In the genomic region with DNA sequence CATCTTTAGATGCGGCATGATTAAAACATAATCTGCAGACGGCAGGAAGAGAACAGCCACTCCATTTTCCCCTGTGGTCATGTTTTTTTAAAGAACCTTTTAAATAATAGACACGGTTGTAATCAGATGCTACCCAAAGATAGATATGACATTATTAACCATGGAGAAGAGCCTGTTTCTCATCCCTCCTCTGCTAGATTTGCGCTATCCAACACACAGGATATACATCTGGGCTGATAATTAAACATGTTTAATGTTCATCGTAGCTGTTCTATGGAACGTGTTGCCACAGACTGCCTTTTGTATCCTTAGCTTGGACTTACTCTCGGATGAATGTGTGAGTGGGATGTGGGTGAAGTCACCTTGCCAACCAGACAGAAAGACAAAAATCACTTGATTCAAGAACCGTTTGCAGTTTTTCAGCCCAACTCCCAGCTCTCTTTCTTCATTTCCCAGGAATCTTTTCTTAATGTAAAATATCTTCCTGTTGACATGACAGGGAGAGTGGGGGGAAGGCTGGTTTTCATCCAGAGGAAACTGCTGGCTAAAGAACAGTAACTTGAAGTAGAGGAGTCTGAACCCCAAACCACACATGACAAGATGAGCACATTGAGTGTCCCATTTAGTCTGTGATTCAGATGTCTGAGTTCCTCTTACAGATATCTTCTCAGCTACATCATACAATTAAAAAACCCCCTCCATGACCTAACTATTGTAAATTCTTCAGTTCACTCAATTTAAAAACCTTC, we compare ENCODE assay signal across 13 cellular contexts.
DNase-seq lines count a peak whose midpoint lies in the region; ATAC-seq and TF ChIP-seq lines count a peak whose summit lies in the region.
"Had no signal": no experiment of that assay in that cellular context is flagged by ENCODE, and none has a peak within 500 bp of the region (broad histone marks: within the 10 kb centered on the region; RNA-seq: fewer than 3 reads in every experiment).

No MANE protein-coding gene starts in this region.

- intact Hi-C loops in MCF 10A (cut with micrococcal nuclease): no loop called here
- intact Hi-C loops in spleen (cut with DNase I; ENCODE audit: low total_unique reads): no loop called here

- no peak overlapping the region for H3K56ac ChIP-seq in H9 (ENCODE audit: insufficient read length, low read depth, low read length)

- peaks cover 49 to 56% of the 10 kb centered on the region in 2 experiments for H3K4me1 Mint-ChIP-seq in H9
- peaks cover 45% of the 10 kb centered on the region for H3K4me1 Mint-ChIP-seq in MCF 10A (ENCODE audit: insufficient read depth, unreplicated experiment)
- H3K4me1 Mint-ChIP-seq in activated T-cell treated with anti-CD3 and anti-CD28 coated beads, Interleukin-2, amount 50 U/mL, for 24 hours (ENCODE audit: low read depth): no peaks in the 10 kb centered on the region
- H3K4me1 Mint-ChIP-seq in T-cell: no peaks in the 10 kb centered on the region
- H3K4me1 Mint-ChIP-seq in stimulated activated naive B cell treated with anti-CD40 and anti-IgM and Interleukin-4, amounts not matched to agents 10 μg/mL and 1 μg/mL and 100 μg/mL, for 72 hours: no peaks in the 10 kb centered on the region

- H3K4me3 ChIP-seq in skeletal muscle satellite cell (ENCODE audit: low read length) (no peak overlapping the region), spleen (no peak overlapping the region)
- H3K4me3 ChIP-seq: lung had no signal

- POLR2A ChIA-PET in MCF 10A (lab: Yijun Ruan, JAX) (interaction anchor here (1.0 to 4.4 kb wide), 7 partner anchors 8 to 156 kb away, joined by 4 to 44 read pairs (median 9); no protein-coding TSS in a partner anchor), T-cell (lab: Charles Lee) (no interaction called here)

- no peaks in the 10 kb centered on the region for H3K9me3 Mint-ChIP-seq in H9
- peaks cover 6% of the 10 kb centered on the region for H3K9me3 Mint-ChIP-seq in MCF 10A (ENCODE audit: unreplicated experiment)
- no peaks in the 10 kb centered on the region for H3K9me3 Mint-ChIP-seq in activated T-cell treated with anti-CD3 and anti-CD28 coated beads, Interleukin-2, amount 50 U/mL, for 24 hours
- peaks cover 0 to 5% (median 4%) of the 10 kb centered on the region in 3 donors for H3K9me3 Mint-ChIP-seq in T-cell
- H3K9me3 Mint-ChIP-seq in stimulated activated naive B cell treated with anti-CD40 and anti-IgM and Interleukin-4, amounts not matched to agents 10 μg/mL and 1 μg/mL and 100 μg/mL, for 72 hours: peaks cover 2 to 5% of the 10 kb centered on the region in 2 donors

- H3K4ac ChIP-seq in H9 (ENCODE audit: low read depth, low read length): no peak overlapping the region

- no peaks in the 10 kb centered on the region for H3K23me2 ChIP-seq in H9 (ENCODE audit: insufficient read length, low read depth, low read length, poor library complexity, severe bottlenecking)

- H3K4me3 Mint-ChIP-seq in H9 (no peak overlapping the region), MCF 10A (ENCODE audit: unreplicated experiment) (no peak overlapping the region), T-cell (no peak overlapping the region)
- no peak overlapping the region for H3K4me3 Mint-ChIP-seq in activated T-cell treated with anti-CD3 and anti-CD28 coated beads, Interleukin-2, amount 50 U/mL, for 24 hours
- H3K4me3 Mint-ChIP-seq in stimulated activated naive B cell treated with anti-CD40 and anti-IgM and Interleukin-4, amounts not matched to agents 10 μg/mL and 1 μg/mL and 100 μg/mL, for 72 hours: no peak overlapping the region
- H3K4me3 Mint-ChIP-seq: CD8-positive, alpha-beta T cell had no signal

- no peak overlapping the region for H3K18ac ChIP-seq in H9 (ENCODE audit: insufficient read length, low read depth, low read length)

- no peak for TF ChIP-seq POLR2A in spleen (IDR thresholded peaks at IDR 0.05)

- H3K9ac ChIP-seq in H9 (ENCODE audit: extremely low read depth, insufficient read length, low read length) (no peak overlapping the region), skeletal muscle satellite cell (ENCODE audit: low read depth, low read length) (peak overlapping the region; percentile 11)

- no peak overlapping the region for H2BK5ac ChIP-seq in H9 (ENCODE audit: insufficient read length, low read length)

- ATAC-seq in T-cell (replicated peaks in 1 of 4): no peak
- no peak for ATAC-seq in stimulated activated naive B cell treated with anti-CD40 and anti-IgM and Interleukin-4, amounts not matched to agents 10 μg/mL and 1 μg/mL and 100 μg/mL, for 72 hours (replicated peaks)
- ATAC-seq: CD8-positive, alpha-beta T cell; right cardiac atrium had no signal

- H3K9me3 ChIP-seq in H9 (ENCODE audit: control insufficient read depth, low read depth, low read length): no peaks in the 10 kb centered on the region
- H3K9me3 ChIP-seq in skeletal muscle satellite cell (replicated peaks; ENCODE audit: low read length): no peaks in the 10 kb centered on the region
- no peaks in the 10 kb centered on the region for H3K9me3 ChIP-seq in spleen

- no peak overlapping the region for H2AFZ ChIP-seq in H9 (ENCODE audit: low read length)

- H3K36me3 Mint-ChIP-seq in H9 (ENCODE audit: insufficient read depth in 1 of 3, low read depth in 3 of 3) (peaks cover 0 to 2% (median 0%) of the 10 kb centered on the region in 3 experiments; a peak in 1 of 7 replicates), MCF 10A (ENCODE audit: insufficient read depth, unreplicated experiment) (peaks cover 5% of the 10 kb centered on the region), T-cell (no peaks in the 10 kb centered on the region)
- H3K36me3 Mint-ChIP-seq in activated T-cell treated with anti-CD3 and anti-CD28 coated beads, Interleukin-2, amount 50 U/mL, for 24 hours (ENCODE audit: low read depth): no peaks in the 10 kb centered on the region
- no peaks in the 10 kb centered on the region for H3K36me3 Mint-ChIP-seq in stimulated activated naive B cell treated with anti-CD40 and anti-IgM and Interleukin-4, amounts not matched to agents 10 μg/mL and 1 μg/mL and 100 μg/mL, for 72 hours
- H3K36me3 Mint-ChIP-seq: CD8-positive, alpha-beta T cell had no signal

- CTCF ChIA-PET in MCF 10A (lab: Yijun Ruan, JAX) (interaction anchor here (0.7 to 2.2 kb wide), 8 partner anchors 11 to 157 kb away, joined by 3 to 11 read pairs (median 4); no protein-coding TSS in a partner anchor), T-cell (lab: Charles Lee) (no interaction called here)

- TF ChIP-seq CTCF in H9 (conservative IDR thresholded peaks at IDR 0.05) (no peak), MCF 10A (IDR thresholded peaks at IDR 0.05; ENCODE audit: unreplicated experiment) (no peak), spleen (IDR thresholded peaks at IDR 0.05 in 8 of 11, conservative IDR thresholded peaks at IDR 0.05 in 3 of 11) (no peak)

- no peak overlapping the region for H3K14ac ChIP-seq in H9 (ENCODE audit: insufficient read depth, low read length)

- no TSS peak for BruUV-seq in MCF 10A (replicated peaks; lab: Mats Ljungman, UMichigan)

- no peak overlapping the region for H2BK15ac ChIP-seq in H9 (ENCODE audit: low read depth, low read length)

- DNase-seq in H9: no peak
- DNase-seq in MCF 10A (ENCODE audit: unreplicated experiment): no peak
- peak; percentile 49 for DNase-seq in kidney glomerular epithelial cell (lab: John Stamatoyannopoulos, UW)
- DNase-seq in activated T-cell treated with anti-CD3 and anti-CD28 coated beads, Interleukin-2, amount 50 U/mL, for 24 hours: no peak
- DNase-seq in T-cell: no peak
- DNase-seq in spleen: no peak
- no peak for DNase-seq in stimulated activated naive B cell treated with anti-CD40 and anti-IgM and Interleukin-4, amounts not matched to agents 10 μg/mL and 1 μg/mL and 100 μg/mL, for 72 hours
- DNase-seq: activated CD8-positive, alpha-beta memory T cell treated with anti-CD3 and anti-CD28 coated beads, Interleukin-2, amount 50 U/mL, for 4 hours; CD8-positive, alpha-beta T cell; right cardiac atrium; T-helper 9 cell had no signal

- H2AK5ac ChIP-seq in H9 (ENCODE audit: insufficient read length, low read length): no peak overlapping the region

- H4K5ac ChIP-seq in H9 (ENCODE audit: insufficient read length, low read depth, low read length): no peak overlapping the region

- no peak overlapping the region for H4K91ac ChIP-seq in H9 (ENCODE audit: insufficient read length, low read depth, low read length)

- H3K27me3 ChIP-seq in H9 (ENCODE audit: insufficient read depth, low read length) (no peaks in the 10 kb centered on the region), skeletal muscle satellite cell (ENCODE audit: control insufficient read depth, insufficient read depth, low read length) (no peaks in the 10 kb centered on the region), spleen (replicated peaks in 1 of 7) (no peaks in the 10 kb centered on the region)

- H3K79me1 ChIP-seq in H9 (ENCODE audit: insufficient read depth, low read depth, low read length, poor library complexity, severe bottlenecking): no peaks in the 10 kb centered on the region

- no peak overlapping the region for H3K23ac ChIP-seq in H9 (ENCODE audit: insufficient read length, low read depth, low read length)

- peaks cover 4% of the 10 kb centered on the region for H3K4me1 ChIP-seq in H9 (ENCODE audit: insufficient read depth, low read length)
- H3K4me1 ChIP-seq in skeletal muscle satellite cell (ENCODE audit: control insufficient read depth, insufficient read depth, low read length): peaks cover 53% of the 10 kb centered on the region
- peaks cover 0 to 4% (median 0%) of the 10 kb centered on the region in 6 donors for H3K4me1 ChIP-seq in spleen

- H2BK12ac ChIP-seq in H9 (ENCODE audit: insufficient read length, low read depth, low read length): no peak overlapping the region

- no peak overlapping the region for H3K27ac ChIP-seq in H9 (ENCODE audit: insufficient read length, low read depth, low read length)
- no peak overlapping the region for H3K27ac ChIP-seq in spleen

- H3K36me3 ChIP-seq in skeletal muscle satellite cell (ENCODE audit: insufficient read depth, low read length): no peaks in the 10 kb centered on the region
- H3K36me3 ChIP-seq in spleen: no peaks in the 10 kb centered on the region

- peak overlapping the region; percentile 46 to 96 (median 82); a peak in 6 of 7 replicates for H3K27ac Mint-ChIP-seq in H9
- peak overlapping the region; percentile 96 for H3K27ac Mint-ChIP-seq in MCF 10A (ENCODE audit: low read depth, unreplicated experiment)
- no peak overlapping the region for H3K27ac Mint-ChIP-seq in activated T-cell treated with anti-CD3 and anti-CD28 coated beads, Interleukin-2, amount 50 U/mL, for 24 hours
- H3K27ac Mint-ChIP-seq in T-cell: no peak overlapping the region
- H3K27ac Mint-ChIP-seq in stimulated activated naive B cell treated with anti-CD40 and anti-IgM and Interleukin-4, amounts not matched to agents 10 μg/mL and 1 μg/mL and 100 μg/mL, for 72 hours: no peak overlapping the region
- H3K27ac Mint-ChIP-seq: CD8-positive, alpha-beta T cell had no signal

- no peaks in the 10 kb centered on the region for H3K79me2 ChIP-seq in H9 (ENCODE audit: insufficient read depth, low read length)

- H2BK20ac ChIP-seq in H9 (ENCODE audit: low read depth, low read length, poor library complexity, severe bottlenecking): no peak overlapping the region

- 0 out of 2 replicates have a peak, but pooled peaks cover 2% of the 10 kb centered on the region for H3K27me3 Mint-ChIP-seq in H9 (ENCODE audit: low read depth)
- no peaks in the 10 kb centered on the region for H3K27me3 Mint-ChIP-seq in MCF 10A (ENCODE audit: insufficient read depth, unreplicated experiment)
- peaks cover 18% of the 10 kb centered on the region for H3K27me3 Mint-ChIP-seq in activated T-cell treated with anti-CD3 and anti-CD28 coated beads, Interleukin-2, amount 50 U/mL, for 24 hours
- peaks cover 9 to 25% of the 10 kb centered on the region in 2 donors for H3K27me3 Mint-ChIP-seq in T-cell
- H3K27me3 Mint-ChIP-seq in stimulated activated naive B cell treated with anti-CD40 and anti-IgM and Interleukin-4, amounts not matched to agents 10 μg/mL and 1 μg/mL and 100 μg/mL, for 72 hours: no peaks in the 10 kb centered on the region

- H4K8ac ChIP-seq in H9 (replicated peaks; ENCODE audit: insufficient read length, low read depth, low read length): no peak overlapping the region

- no peaks in the 10 kb centered on the region for H4K20me1 ChIP-seq in H9 (ENCODE audit: control insufficient read depth, insufficient read depth, insufficient read length)

- WGBS in H9 (ENCODE audit: extremely low coverage, insufficient read length, low lambda C conversion rate): no CpG with 5 or more reads among the region's 8 CpGs
- 75 to 91% (median 79%) methylated on average over 8 of the region's 8 CpGs for WGBS in spleen, 5 donors

- no peak overlapping the region for H2BK120ac ChIP-seq in H9 (ENCODE audit: low read depth, low read length, poor library complexity, severe bottlenecking)

- no peak overlapping the region for H3T11ph ChIP-seq in H9 (ENCODE audit: low read length)

- H3K4me2 ChIP-seq in H9 (ENCODE audit: insufficient read depth, insufficient read length, low read length) (no peak overlapping the region), skeletal muscle satellite cell (ENCODE audit: low read length) (no peak overlapping the region)

Comparison
In these comparisons a context has a peak if more than half of its experiments do, and no peak if none do; other contexts are left out.
1. H3K27ac Mint-ChIP-seq: peak in H9 (3 of 3) and MCF 10A (single experiment); none in activated T-cell treated with anti-CD3 and anti-CD28 coated beads, Interleukin-2, amount 50 U/mL, for 24 hours (single experiment), T-cell (0 of 2) and stimulated activated naive B cell treated with anti-CD40 and anti-IgM and Interleukin-4, amounts not matched to agents 10 μg/mL and 1 μg/mL and 100 μg/mL, for 72 hours (single experiment).